ENCODE assay signal across 7 cellular contexts in genomic region chr1:30354410-30354809, GRCh38.
"Had no signal": no experiment of that assay in that cellular context is flagged by ENCODE, and none has a peak within 500 bp of the region (broad histone marks: within the 10 kb centered on the region; RNA-seq: fewer than 3 reads in every experiment).

No MANE protein-coding gene starts in this region.

- H3K4me1 Mint-ChIP-seq: IgD-negative memory B cell had no signal

- H3K4me3 Mint-ChIP-seq: IgD-negative memory B cell had no signal

- H3K36me3 Mint-ChIP-seq: IgD-negative memory B cell had no signal

- DNase-seq: GM23248, GOT3, H7 had no signal

- H3K27ac Mint-ChIP-seq: IgD-negative memory B cell had no signal

- H2AFZ ChIP-seq: GM23248 had no signal

- H3K36me3 ChIP-seq: HAP-1 had no signal

- H3K9me3 ChIP-seq: HAP-1 had no signal

- H3K4me3 ChIP-seq: GM23248, HAP-1 had no signal

- H3K9ac ChIP-seq: GM23248 had no signal

- H3K4me1 ChIP-seq: HAP-1 had no signal

- ATAC-seq: HepG2 had no signal

- H3K27ac ChIP-seq: GM23248, HL-60 had no signal
